In the genomic region with DNA sequence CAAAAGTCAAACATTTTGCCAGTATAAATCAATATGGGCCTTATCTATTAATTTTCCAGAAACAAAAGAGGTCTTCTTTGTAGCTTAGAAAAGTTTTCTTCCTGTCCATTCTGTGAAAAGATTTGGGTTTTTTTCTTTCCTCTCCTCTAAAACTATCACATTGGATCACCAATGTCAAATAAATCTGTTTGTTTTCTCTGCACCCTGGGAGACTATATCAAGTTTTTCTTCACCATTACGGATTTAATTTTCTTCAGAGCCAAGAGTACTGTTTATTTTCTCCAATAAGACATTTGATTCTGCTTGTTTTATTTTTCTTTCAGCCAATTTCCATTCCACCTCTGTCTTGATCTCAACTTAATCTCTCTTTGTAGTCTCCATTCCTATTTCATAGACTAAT, we compare ENCODE assay signal across 14 cellular contexts. TPM values are rescaled to one million over a fixed set of nuclear protein-coding genes. Genes with fewer than 3 reads are reported as not detected.
DNase-seq lines count a peak whose midpoint lies in the region; ATAC-seq, FAIRE-seq and TF ChIP-seq lines count a peak whose summit lies in the region.
"Had no signal": no experiment of that assay in that cellular context is flagged by ENCODE, and none has a peak within 500 bp of the region (broad histone marks: within the 10 kb centered on the region; RNA-seq: fewer than 3 reads in every experiment).

No MANE protein-coding gene starts in this region.

- peak overlapping the region; percentile 6; the same call in 1 of the 2 replicates for H3K27ac Mint-ChIP-seq in GM23338
- no peak overlapping the region for H3K27ac Mint-ChIP-seq in activated T-helper 1 cell treated with anti-CD3 and anti-CD28 coated beads, Interleukin-12 subunit alpha, Interleukin-12 subunit beta, Interleukin-2, Interleukin-4 antibody, amounts not matched to agents 30 ng/mL and 10 ng/mL and 1 ng/mL, durations not matched to agents 14 hours and 24 hours and 36 hours
- H3K27ac Mint-ChIP-seq: activated CD4-positive, alpha-beta T cell treated with anti-CD3 and anti-CD28 coated beads, Interleukin-2, amount 10 ng/mL, durations not matched to agents 24 days and 14 days had no signal

- peak overlapping the region; percentile 73 for H3K4me3 ChIP-seq in GM23338
- peak overlapping the region; percentile 88 to 89 for H3K4me3 ChIP-seq in foreskin fibroblast (ENCODE audit: low read depth in 1 of 2, low read length in 2 of 2)
- peak overlapping the region in 1 of 4 donors; percentile 70 for H3K4me3 ChIP-seq in pancreas

- TF ChIP-seq CTCF in GM23338 (conservative IDR thresholded peaks at IDR 0.05; ENCODE audit: low read depth in 2 of 2): no peak
- TF ChIP-seq CTCF in foreskin fibroblast (IDR thresholded peaks at IDR 0.05; ENCODE audit: low read depth, low read length): no peak
- TF ChIP-seq CTCF in pancreas (IDR thresholded peaks at IDR 0.05): no peak

- DNase-seq in GM23338 (ENCODE audit: low spot score): no peak
- DNase-seq in activated T-helper 1 cell treated with anti-CD3 and anti-CD28 coated beads, Interleukin-12 subunit alpha, Interleukin-12 subunit beta, Interleukin-2, Interleukin-4 antibody, amounts not matched to agents 30 ng/mL and 10 ng/mL and 1 ng/mL, durations not matched to agents 14 hours and 24 hours and 36 hours (ENCODE audit: low spot score): no peak
- DNase-seq in foreskin fibroblast: no peak
- DNase-seq in pancreas: no peak
- DNase-seq in HUDEP-2 (lab: John Stamatoyannopoulos, UW; ENCODE audit: unreplicated experiment in 76 of 76): no peak
- DNase-seq in NCI-H82 (lab: John Stamatoyannopoulos, UW): no peak
- no peak for DNase-seq in NCI-H128 (lab: John Stamatoyannopoulos, UW; ENCODE audit: unreplicated experiment)
- DNase-seq: activated CD4-positive, alpha-beta T cell treated with anti-CD3 and anti-CD28 coated beads, Interleukin-2, amount 10 ng/mL, durations not matched to agents 24 days and 14 days; activated naive CD4-positive, alpha-beta T cell; effector memory CD8-positive, alpha-beta T cell; NCI-H1092 treated with DMSO at 0.1 percent for 48 hours; NCI-H524 had no signal

- H3K36me3 ChIP-seq in GM23338 (ENCODE audit: insufficient read depth) (no peaks in the 10 kb centered on the region), pancreas (no peaks in the 10 kb centered on the region)
- H3K36me3 ChIP-seq: vagina had no signal

- H4K20me1 ChIP-seq in GM23338 (replicated peaks; ENCODE audit: insufficient read depth): peaks cover 3% of the 10 kb centered on the region; the same call in 1 of the 2 replicates

- no peak for FAIRE-seq in pancreas (lab: Jason Lieb, UNC)

- no peaks in the 10 kb centered on the region for H3K9me3 ChIP-seq in pancreas
- H3K9me3 ChIP-seq: vagina had no signal

- no peaks in the 10 kb centered on the region for H3K9me2 ChIP-seq in GM23338 (ENCODE audit: insufficient read depth)

- H3K4me2 ChIP-seq in GM23338: peak overlapping the region; percentile 85

- H3K4me3 Mint-ChIP-seq in GM23338: peak overlapping the region; percentile 85
- peak overlapping the region; percentile 1 for H3K4me3 Mint-ChIP-seq in activated T-helper 1 cell treated with anti-CD3 and anti-CD28 coated beads, Interleukin-12 subunit alpha, Interleukin-12 subunit beta, Interleukin-2, Interleukin-4 antibody, amounts not matched to agents 30 ng/mL and 10 ng/mL and 1 ng/mL, durations not matched to agents 14 hours and 24 hours and 36 hours

- peaks cover 32% of the 10 kb centered on the region for H3K4me1 Mint-ChIP-seq in GM23338
- peaks cover 12% of the 10 kb centered on the region for H3K4me1 Mint-ChIP-seq in activated T-helper 1 cell treated with anti-CD3 and anti-CD28 coated beads, Interleukin-12 subunit alpha, Interleukin-12 subunit beta, Interleukin-2, Interleukin-4 antibody, amounts not matched to agents 30 ng/mL and 10 ng/mL and 1 ng/mL, durations not matched to agents 14 hours and 24 hours and 36 hours (ENCODE audit: low read depth)

- ATAC-seq in GM23338 (no peak), pancreas (no peak), HG03175 (IDR thresholded peaks at IDR 0.05; ENCODE audit: unreplicated experiment) (no peak)
- ATAC-seq: effector memory CD8-positive, alpha-beta T cell had no signal

- H2AFZ ChIP-seq in GM23338: no peak overlapping the region

- H3K4me1 ChIP-seq in GM23338 (ENCODE audit: insufficient read depth) (peaks cover 18% of the 10 kb centered on the region; the same call in 1 of the 2 replicates), pancreas (peaks cover 5 to 20% (median 18%) of the 10 kb centered on the region in 3 donors)

- WGBS in pancreas, 2 donors: 8 to 19% methylated on average over 1 of the region's 1 CpG

- H3K27me3 ChIP-seq in GM23338 (ENCODE audit: insufficient read depth) (no peaks in the 10 kb centered on the region), pancreas (no peaks in the 10 kb centered on the region)
- H3K27me3 ChIP-seq: vagina had no signal

- H3K27ac ChIP-seq in GM23338 (ENCODE audit: low read depth) (peak overlapping the region; percentile 47; the same call in 1 of the 2 replicates), pancreas (peak overlapping the region in 3 of 4 donors; percentile 77 to 88 (median 87))

- peaks cover 3% of the 10 kb centered on the region; the same call in 1 of the 3 replicates for H3K36me3 Mint-ChIP-seq in GM23338 (ENCODE audit: low read depth)
- H3K36me3 Mint-ChIP-seq in activated T-helper 1 cell treated with anti-CD3 and anti-CD28 coated beads, Interleukin-12 subunit alpha, Interleukin-12 subunit beta, Interleukin-2, Interleukin-4 antibody, amounts not matched to agents 30 ng/mL and 10 ng/mL and 1 ng/mL, durations not matched to agents 14 hours and 24 hours and 36 hours (ENCODE audit: low read depth): peaks cover 5% of the 10 kb centered on the region

- no peaks in the 10 kb centered on the region; the same call in 2 of the 3 replicates for H3K9me3 Mint-ChIP-seq in GM23338
- no peaks in the 10 kb centered on the region for H3K9me3 Mint-ChIP-seq in activated T-helper 1 cell treated with anti-CD3 and anti-CD28 coated beads, Interleukin-12 subunit alpha, Interleukin-12 subunit beta, Interleukin-2, Interleukin-4 antibody, amounts not matched to agents 30 ng/mL and 10 ng/mL and 1 ng/mL, durations not matched to agents 14 hours and 24 hours and 36 hours
- H3K9me3 Mint-ChIP-seq: activated CD4-positive, alpha-beta T cell treated with anti-CD3 and anti-CD28 coated beads, Interleukin-2, amount 10 ng/mL, durations not matched to agents 24 days and 14 days; effector memory CD8-positive, alpha-beta T cell had no signal

- intact Hi-C loops in activated T-helper 1 cell treated with anti-CD3 and anti-CD28 coated beads, Interleukin-12 subunit alpha, Interleukin-12 subunit beta, Interleukin-2, Interleukin-4 antibody, amounts not matched to agents 30 ng/mL and 10 ng/mL and 1 ng/mL, durations not matched to agents 14 hours and 24 hours and 36 hours (cut with micrococcal nuclease): loop anchor here (2.0 kb wide), 1 partner anchor 64 kb away; the partner anchor contains the start of gene SLC4A11
- intact Hi-C loops in pancreas (cut with DNase I): loop anchor here in 1 of 3 donors (10.0 kb wide), 1 partner anchor 60 kb away; no protein-coding TSS in a partner anchor

- peaks cover 9% of the 10 kb centered on the region for H3K27me3 Mint-ChIP-seq in GM23338 (ENCODE audit: insufficient read depth, low read depth, poor library complexity)
- H3K27me3 Mint-ChIP-seq in activated T-helper 1 cell treated with anti-CD3 and anti-CD28 coated beads, Interleukin-12 subunit alpha, Interleukin-12 subunit beta, Interleukin-2, Interleukin-4 antibody, amounts not matched to agents 30 ng/mL and 10 ng/mL and 1 ng/mL, durations not matched to agents 14 hours and 24 hours and 36 hours (ENCODE audit: insufficient read depth): peaks cover 36% of the 10 kb centered on the region

- H3K79me2 ChIP-seq in GM23338 (replicated peaks; ENCODE audit: insufficient read depth): peaks cover 15% of the 10 kb centered on the region

- H3F3A ChIP-seq in GM23338 (replicated peaks; ENCODE audit: low read depth): 0 out of 2 replicates have a peak, but pooled peaks cover 6% of the 10 kb centered on the region

RNA-seq across cellular contexts. Expression of gene LZTS3, which starts 1.9 kb away (rescaled TPM):
- 29.4 and 40.7 TPM in 2 replicates for total RNA-seq in GM23338 (2014; rRNA removed; shearing (Covaris generic))
- 9.7 and 10.7 TPM in 2 replicates for polyA plus RNA-seq in GM23338 (2016; fragmentation: Nextera tagmentation; extraction: Ambion mirVana)
- total RNA-seq in activated T-helper 1 cell treated with anti-CD3 and anti-CD28 coated beads, Interleukin-12 subunit alpha, Interleukin-12 subunit beta, Interleukin-2, Interleukin-4 antibody, amounts not matched to agents 30 ng/mL and 10 ng/mL and 1 ng/mL, durations not matched to agents 14 hours and 24 hours and 36 hours: 0.54 and 0.78 TPM in 2 replicates
- total RNA-seq in pancreas: 10 to 100 TPM; 17.5 to 18.9 (median 18.3) TPM
- 10 to 100 TPM; 20.3 to 30.5 TPM for polyA plus RNA-seq in pancreas

RNA-seq across cellular contexts. Expression of gene FASTKD5, which starts 15.6 kb away (rescaled TPM):
- 30.7 and 32.8 TPM in 2 replicates for total RNA-seq in GM23338 (2014; rRNA removed; shearing (Covaris generic))
- polyA plus RNA-seq in GM23338 (2016; fragmentation: Nextera tagmentation; extraction: Ambion mirVana) (12.2 and 12.9 TPM in 2 replicates), pancreas (1 to 10 TPM; 2.9 to 6.6 TPM)
- total RNA-seq in activated T-helper 1 cell treated with anti-CD3 and anti-CD28 coated beads, Interleukin-12 subunit alpha, Interleukin-12 subunit beta, Interleukin-2, Interleukin-4 antibody, amounts not matched to agents 30 ng/mL and 10 ng/mL and 1 ng/mL, durations not matched to agents 14 hours and 24 hours and 36 hours: 25.4 TPM in 2 replicates
- total RNA-seq in pancreas: 1 to 10 TPM; 2.7 to 7.6 (median 4.0) TPM

RNA-seq across cellular contexts. Expression of gene UBOX5, which starts 15.6 kb away (rescaled TPM):
- total RNA-seq in GM23338 (2014; rRNA removed; shearing (Covaris generic)): 4.3 and 5.7 TPM in 2 replicates
- 2.4 and 2.7 TPM in 2 replicates for polyA plus RNA-seq in GM23338 (2016; fragmentation: Nextera tagmentation; extraction: Ambion mirVana)
- 5.9 and 7.7 TPM in 2 replicates for total RNA-seq in activated T-helper 1 cell treated with anti-CD3 and anti-CD28 coated beads, Interleukin-12 subunit alpha, Interleukin-12 subunit beta, Interleukin-2, Interleukin-4 antibody, amounts not matched to agents 30 ng/mL and 10 ng/mL and 1 ng/mL, durations not matched to agents 14 hours and 24 hours and 36 hours
- 1 to 10 TPM; 2.3 to 4.2 (median 3.5) TPM for total RNA-seq in pancreas
- polyA plus RNA-seq in pancreas: 1 to 10 TPM; 3.7 to 4.0 TPM

RNA-seq across cellular contexts. Expression of gene DDRGK1, which starts 29.2 kb away (rescaled TPM):
- total RNA-seq in GM23338 (2014; rRNA removed; shearing (Covaris generic)): 34.8 and 44.0 TPM in 2 replicates
- polyA plus RNA-seq in GM23338 (2016; fragmentation: Nextera tagmentation; extraction: Ambion mirVana): 35.7 and 45.5 TPM in 2 replicates
- 67.5 and 72.3 TPM in 2 replicates for total RNA-seq in activated T-helper 1 cell treated with anti-CD3 and anti-CD28 coated beads, Interleukin-12 subunit alpha, Interleukin-12 subunit beta, Interleukin-2, Interleukin-4 antibody, amounts not matched to agents 30 ng/mL and 10 ng/mL and 1 ng/mL, durations not matched to agents 14 hours and 24 hours and 36 hours
- 10 to 100 TPM; 42.0 to 52.8 (median 48.1) TPM for total RNA-seq in pancreas
- polyA plus RNA-seq in pancreas: 10 to 100 TPM; 46.1 to 50.0 TPM

RNA-seq across cellular contexts. Expression of gene ITPA, which starts 34.0 kb away (rescaled TPM):
- 45.3 and 57.5 TPM in 2 replicates for total RNA-seq in GM23338 (2014; rRNA removed; shearing (Covaris generic))
- polyA plus RNA-seq in GM23338 (2016; fragmentation: Nextera tagmentation; extraction: Ambion mirVana) (81.7 and 86.6 TPM in 2 replicates), pancreas (100 to 1,000 TPM in 1 of 2 donors, 10 to 100 TPM in 1; 90.4 to 111 TPM)
- 93.3 and 96.0 TPM in 2 replicates for total RNA-seq in activated T-helper 1 cell treated with anti-CD3 and anti-CD28 coated beads, Interleukin-12 subunit alpha, Interleukin-12 subunit beta, Interleukin-2, Interleukin-4 antibody, amounts not matched to agents 30 ng/mL and 10 ng/mL and 1 ng/mL, durations not matched to agents 14 hours and 24 hours and 36 hours
- 10 to 100 TPM; 14.2 to 29.9 (median 23.1) TPM for total RNA-seq in pancreas

Comparison
In these comparisons a context has a peak if more than half of its experiments do, and no peak if none do; other contexts are left out.
1. RNA of gene LZTS3, which starts 1.9 kb away (total RNA-seq): 29.4 to 40.7 TPM in GM23338 and 17.5 to 18.9 TPM in pancreas; 0.54 to 0.78 TPM in activated T-helper 1 cell treated with anti-CD3 and anti-CD28 coated beads, Interleukin-12 subunit alpha, Interleukin-12 subunit beta, Interleukin-2, Interleukin-4 antibody, amounts not matched to agents 30 ng/mL and 10 ng/mL and 1 ng/mL, durations not matched to agents 14 hours and 24 hours and 36 hours; every median in the first group is over 10 times any median in the second.